In the genomic region with DNA sequence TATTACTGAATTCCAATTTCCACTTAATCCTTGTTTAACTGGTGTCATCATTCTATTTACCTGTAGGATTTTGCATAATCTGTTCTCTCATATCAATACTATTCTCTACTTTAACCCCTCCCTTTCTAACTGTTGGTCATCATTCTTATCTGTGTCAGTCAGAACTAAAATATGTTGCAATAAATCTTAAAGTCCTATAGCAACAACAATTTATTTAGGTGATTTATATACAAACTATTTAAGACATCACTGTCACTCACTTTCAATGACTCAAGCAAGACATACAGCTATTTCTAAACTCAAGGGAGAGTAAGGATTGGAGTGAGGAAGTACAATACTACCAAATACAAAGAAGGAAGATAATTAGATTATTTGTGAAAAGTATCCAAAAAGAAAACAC, we compare ENCODE assay signal across 17 cellular contexts.
DNase-seq lines count a peak whose midpoint lies in the region; TF ChIP-seq lines count a peak whose summit lies in the region.
"Had no signal": no experiment of that assay in that cellular context is flagged by ENCODE, and none has a peak within 500 bp of the region (broad histone marks: within the 10 kb centered on the region; RNA-seq: fewer than 3 reads in every experiment).

No MANE protein-coding gene starts in this region.

- no peak overlapping the region for H4K8ac ChIP-seq in H9 (replicated peaks; ENCODE audit: insufficient read length, low read depth, low read length)

- no peak overlapping the region for H4K91ac ChIP-seq in H9 (ENCODE audit: insufficient read length, low read depth, low read length)

- H3K9me3 Mint-ChIP-seq in glutamatergic neuron (ENCODE audit: unreplicated experiment) (no peaks in the 10 kb centered on the region), H9 (no peaks in the 10 kb centered on the region)
- H3K9me3 Mint-ChIP-seq: GM23338 had no signal

- H3K4me3 Mint-ChIP-seq in glutamatergic neuron (ENCODE audit: unreplicated experiment), result no peak overlapping the region
- H3K4me3 Mint-ChIP-seq in H9, result no peak overlapping the region
- H3K4me3 Mint-ChIP-seq: CD8-positive, alpha-beta memory T cell; GM23338 had no signal

- H3K27me3 Mint-ChIP-seq in glutamatergic neuron (ENCODE audit: unreplicated experiment) (no peaks in the 10 kb centered on the region), H9 (ENCODE audit: low read depth) (no peaks in the 10 kb centered on the region)
- H3K27me3 Mint-ChIP-seq: CD8-positive, alpha-beta memory T cell had no signal

- H3K23me2 ChIP-seq in H9 (ENCODE audit: insufficient read length, low read depth, low read length, poor library complexity, severe bottlenecking), result no peaks in the 10 kb centered on the region

- no peak overlapping the region for H3K4me2 ChIP-seq in H9 (ENCODE audit: insufficient read depth, insufficient read length, low read length)
- H3K4me2 ChIP-seq: BLaER1, GM23338 had no signal

- H4K5ac ChIP-seq in H9 (ENCODE audit: insufficient read length, low read depth, low read length), result no peak overlapping the region

- no peak overlapping the region for H2BK120ac ChIP-seq in H9 (ENCODE audit: low read depth, low read length, poor library complexity, severe bottlenecking)

- H3K4ac ChIP-seq in H9 (ENCODE audit: low read depth, low read length), result no peak overlapping the region

- no peak overlapping the region for H3K23ac ChIP-seq in H9 (ENCODE audit: insufficient read length, low read depth, low read length)

- H3K36me3 Mint-ChIP-seq in glutamatergic neuron (ENCODE audit: unreplicated experiment), result no peaks in the 10 kb centered on the region
- H3K36me3 Mint-ChIP-seq in H9 (ENCODE audit: insufficient read depth in 1 of 3, low read depth in 3 of 3), result no peaks in the 10 kb centered on the region
- H3K36me3 Mint-ChIP-seq: CD8-positive, alpha-beta memory T cell had no signal

- no peak overlapping the region for H2BK15ac ChIP-seq in H9 (ENCODE audit: low read depth, low read length)

- H3K79me1 ChIP-seq in H9 (ENCODE audit: insufficient read depth, low read depth, low read length, poor library complexity, severe bottlenecking), result no peaks in the 10 kb centered on the region

- no peak overlapping the region for H2AFZ ChIP-seq in H9 (ENCODE audit: low read length)
- H2AFZ ChIP-seq: GM23338 had no signal

- H3T11ph ChIP-seq in H9 (ENCODE audit: low read length), result no peak overlapping the region

- no peaks in the 10 kb centered on the region for H3K4me1 ChIP-seq in H9 (ENCODE audit: insufficient read depth, low read length)
- H3K4me1 ChIP-seq: BLaER1, Caco-2 had no signal

- no peak overlapping the region for H2BK5ac ChIP-seq in H9 (ENCODE audit: insufficient read length, low read length)

- no peak overlapping the region for H2BK12ac ChIP-seq in H9 (ENCODE audit: insufficient read length, low read depth, low read length)

- H3K4me1 Mint-ChIP-seq in glutamatergic neuron (ENCODE audit: low read depth, unreplicated experiment) (no peaks in the 10 kb centered on the region), H9 (0 out of 4 replicates have a peak, but pooled peaks cover 0 to 3% of the 10 kb centered on the region in 2 experiments)
- H3K4me1 Mint-ChIP-seq: CD8-positive, alpha-beta memory T cell had no signal

- TF ChIP-seq CTCF in glutamatergic neuron (IDR thresholded peaks at IDR 0.05; ENCODE audit: partially characterized antibody, unreplicated experiment), result no peak
- TF ChIP-seq CTCF in H9 (conservative IDR thresholded peaks at IDR 0.05), result no peak

- no peak overlapping the region for H2BK20ac ChIP-seq in H9 (ENCODE audit: low read depth, low read length, poor library complexity, severe bottlenecking)

- H3K9me3 ChIP-seq in H9 (ENCODE audit: control insufficient read depth, low read depth, low read length), result no peaks in the 10 kb centered on the region
- H3K9me3 ChIP-seq: BLaER1, Caco-2 had no signal

- H3K27ac ChIP-seq in epithelial cell of prostate (no peak overlapping the region), H9 (ENCODE audit: insufficient read length, low read depth, low read length) (no peak overlapping the region)
- H3K27ac ChIP-seq: BLaER1, HL-60 had no signal

- no peak overlapping the region for H3K27ac Mint-ChIP-seq in glutamatergic neuron (ENCODE audit: unreplicated experiment)
- H3K27ac Mint-ChIP-seq in H9, result no peak overlapping the region
- H3K27ac Mint-ChIP-seq: CD8-positive, alpha-beta memory T cell; GM23338 had no signal

- no peaks in the 10 kb centered on the region for H3K79me2 ChIP-seq in H9 (ENCODE audit: insufficient read depth, low read length)

- H3K56ac ChIP-seq in H9 (ENCODE audit: insufficient read length, low read depth, low read length), result no peak overlapping the region

- no peaks in the 10 kb centered on the region for H3K27me3 ChIP-seq in H9 (ENCODE audit: insufficient read depth, low read length)
- H3K27me3 ChIP-seq: BLaER1 had no signal

- H3K18ac ChIP-seq in H9 (ENCODE audit: insufficient read length, low read depth, low read length), result no peak overlapping the region

- H4K20me1 ChIP-seq in H9 (ENCODE audit: control insufficient read depth, insufficient read depth, insufficient read length), result no peaks in the 10 kb centered on the region
- H4K20me1 ChIP-seq: BLaER1 had no signal

- H3K14ac ChIP-seq in H9 (ENCODE audit: insufficient read depth, low read length), result no peak overlapping the region

- DNase-seq in ELR (ENCODE audit: low read depth), result peak; percentile 20
- peak; percentile 4 for DNase-seq in OCI-M1 (lab: John Stamatoyannopoulos, UW)
- peak; percentile 18 for DNase-seq in amniotic epithelial cell (ENCODE audit: low read depth)
- DNase-seq in epithelial cell of prostate (ENCODE audit: low read depth, low spot score), result peak; percentile 18
- DNase-seq in glutamatergic neuron, result no peak
- DNase-seq in H9, result no peak
- no peak for DNase-seq in DMS153 treated with DMSO at 0.1 percent for 48 hours (lab: John Stamatoyannopoulos, UW; ENCODE audit: unreplicated experiment)
- DNase-seq: 8988T; AML-193; Caco-2; CD8-positive, alpha-beta memory T cell; DMS53; H7; KBM-7 had no signal

- no peak overlapping the region for H3K9ac ChIP-seq in H9 (ENCODE audit: extremely low read depth, insufficient read length, low read length)
- H3K9ac ChIP-seq: BLaER1 had no signal

- no peak overlapping the region for H2AK5ac ChIP-seq in H9 (ENCODE audit: insufficient read length, low read length)

Comparison
In these comparisons a context has a peak if more than half of its experiments do, and no peak if none do; other contexts are left out.
1. DNase-seq: peak in ELR (single experiment), OCI-M1 (single experiment), amniotic epithelial cell (single experiment) and epithelial cell of prostate (single experiment); none in glutamatergic neuron (single experiment), H9 (single experiment) and DMS153 treated with DMSO at 0.1 percent for 48 hours (single experiment).